In genomic region chr3:194497799-194498575, GRCh38 we compare ENCODE assay signal across 12 cellular contexts. TPM values are rescaled to one million over a fixed set of nuclear protein-coding genes. Genes with fewer than 3 reads are reported as not detected.
DNase-seq lines count a peak whose midpoint lies in the region; ATAC-seq lines count a peak whose summit lies in the region.
"Had no signal": no experiment of that assay in that cellular context is flagged by ENCODE, and none has a peak within 500 bp of the region (broad histone marks: within the 10 kb centered on the region; RNA-seq: fewer than 3 reads in every experiment).

No MANE protein-coding gene starts in this region.

- H3K4me3 Mint-ChIP-seq in stimulated activated effector memory CD8-positive, alpha-beta T cell treated with anti-CD3 and anti-CD28 coated beads, Interleukin-12 subunit alpha, Interleukin-12 subunit beta, amount 100 ng/mL, for 72 hours = no peak overlapping the region
- H3K4me3 Mint-ChIP-seq in activated CD4-positive, alpha-beta T cell treated with anti-CD3 and anti-CD28 coated beads, Interleukin-2, amount 10 ng/mL, durations not matched to agents 7 days and 5 days = no peak overlapping the region

- peaks cover 29% of the 10 kb centered on the region for H3K4me1 ChIP-seq in SJCRH30

- no peak overlapping the region for H3K27ac Mint-ChIP-seq in stimulated activated effector memory CD8-positive, alpha-beta T cell treated with anti-CD3 and anti-CD28 coated beads, Interleukin-12 subunit alpha, Interleukin-12 subunit beta, amount 100 ng/mL, for 72 hours
- no peak overlapping the region for H3K27ac Mint-ChIP-seq in activated CD4-positive, alpha-beta T cell treated with anti-CD3 and anti-CD28 coated beads, Interleukin-2, amount 10 ng/mL, durations not matched to agents 7 days and 5 days

- no peaks in the 10 kb centered on the region for H3K36me3 Mint-ChIP-seq in stimulated activated effector memory CD8-positive, alpha-beta T cell treated with anti-CD3 and anti-CD28 coated beads, Interleukin-12 subunit alpha, Interleukin-12 subunit beta, amount 100 ng/mL, for 72 hours
- H3K36me3 Mint-ChIP-seq in activated CD4-positive, alpha-beta T cell treated with anti-CD3 and anti-CD28 coated beads, Interleukin-2, amount 10 ng/mL, durations not matched to agents 7 days and 5 days (ENCODE audit: low read depth) = peaks cover 10% of the 10 kb centered on the region

- H3K9me3 Mint-ChIP-seq in stimulated activated effector memory CD8-positive, alpha-beta T cell treated with anti-CD3 and anti-CD28 coated beads, Interleukin-12 subunit alpha, Interleukin-12 subunit beta, amount 100 ng/mL, for 72 hours = no peaks in the 10 kb centered on the region
- H3K9me3 Mint-ChIP-seq in activated CD4-positive, alpha-beta T cell treated with anti-CD3 and anti-CD28 coated beads, Interleukin-2, amount 10 ng/mL, durations not matched to agents 7 days and 5 days = peaks cover 2% of the 10 kb centered on the region

- CTCF ChIA-PET in activated CD4-positive, alpha-beta T cell treated with anti-CD3 and anti-CD28 coated beads, Interleukin-2, amount 10 ng/mL, durations not matched to agents 7 days and 5 days (lab: Charles Lee) = interaction anchor here (0.7 to 1.6 kb wide), 4 partner anchors 11 to 40 kb away, joined by 3 to 6 read pairs (median 3); no protein-coding TSS in a partner anchor

- no peak overlapping the region for H3K27ac ChIP-seq in SJCRH30

- ATAC-seq in GM21576 (IDR thresholded peaks at IDR 0.05; ENCODE audit: unreplicated experiment) = peak; percentile 63
- ATAC-seq in stimulated activated effector memory CD8-positive, alpha-beta T cell treated with anti-CD3 and anti-CD28 coated beads, Interleukin-12 subunit alpha, Interleukin-12 subunit beta, amount 100 ng/mL, for 72 hours = peak; percentile 96
- ATAC-seq in HG03108 (IDR thresholded peaks at IDR 0.05; ENCODE audit: unreplicated experiment) = no peak

- DNase-seq in SJCRH30 (peak; percentile 24 to 47), left kidney (ENCODE audit: low read depth, low spot score) (peak; percentile 72), COR-L47 (lab: John Stamatoyannopoulos, UW) (no peak)
- DNase-seq in stimulated activated effector memory CD8-positive, alpha-beta T cell treated with anti-CD3 and anti-CD28 coated beads, Interleukin-12 subunit alpha, Interleukin-12 subunit beta, amount 100 ng/mL, for 72 hours (ENCODE audit: low spot score in 2 of 2) = no peak
- DNase-seq in activated CD4-positive, alpha-beta T cell treated with anti-CD3 and anti-CD28 coated beads, Interleukin-2, amount 10 ng/mL, durations not matched to agents 7 days and 5 days = no peak
- no peak for DNase-seq in stimulated activated CD4-positive, alpha-beta T cell treated with anti-CD3 and anti-CD28 coated beads, Interleukin-4, amount 100 ng/mL, for 24 hours
- DNase-seq: activated CD8-positive, alpha-beta memory T cell treated with anti-CD3 and anti-CD28 coated beads for 24 hours; cerebellar nuclear complex; NK-92 treated with Interleukin-12 subunit alpha and Interleukin-12 subunit beta, amount 100 ng/mL, for 24 hours; stimulated activated CD4-positive, alpha-beta T cell treated with anti-CD3 and anti-CD28 coated beads, Interleukin-12 subunit alpha, Interleukin-12 subunit beta, amount 100 ng/mL, for 4 hours had no signal

- H3K27me3 ChIP-seq in SJCRH30 = no peaks in the 10 kb centered on the region

- no peak overlapping the region for H3K4me3 ChIP-seq in SJCRH30

- H3K27me3 Mint-ChIP-seq in activated CD4-positive, alpha-beta T cell treated with anti-CD3 and anti-CD28 coated beads, Interleukin-2, amount 10 ng/mL, durations not matched to agents 7 days and 5 days = no peaks in the 10 kb centered on the region

- no peaks in the 10 kb centered on the region for H3K4me1 Mint-ChIP-seq in stimulated activated effector memory CD8-positive, alpha-beta T cell treated with anti-CD3 and anti-CD28 coated beads, Interleukin-12 subunit alpha, Interleukin-12 subunit beta, amount 100 ng/mL, for 72 hours
- H3K4me1 Mint-ChIP-seq in activated CD4-positive, alpha-beta T cell treated with anti-CD3 and anti-CD28 coated beads, Interleukin-2, amount 10 ng/mL, durations not matched to agents 7 days and 5 days = peaks cover 31% of the 10 kb centered on the region

- H3K9me3 ChIP-seq in SJCRH30 (replicated peaks) = no peaks in the 10 kb centered on the region

- POLR2A ChIA-PET in activated CD4-positive, alpha-beta T cell treated with anti-CD3 and anti-CD28 coated beads, Interleukin-2, amount 10 ng/mL, durations not matched to agents 7 days and 5 days (lab: Charles Lee) = no interaction called here

- H3K36me3 ChIP-seq in SJCRH30 = no peaks in the 10 kb centered on the region

RNA-seq across cellular contexts. Expression of gene ATP13A3, which starts 11.2 kb away (rescaled TPM):
- 129 and 155 TPM in 2 replicates for total RNA-seq in SJCRH30 (2014; rRNA removed; shearing (Covaris generic))
- total RNA-seq in activated CD4-positive, alpha-beta T cell treated with anti-CD3 and anti-CD28 coated beads, Interleukin-2, amount 10 ng/mL, durations not matched to agents 7 days and 5 days = 10 to 100 TPM; 59.2 to 73.8 TPM

Comparison
In these comparisons a context has a peak if more than half of its experiments do, and no peak if none do; other contexts are left out.
1. DNase-seq: peak in SJCRH30 (2 of 2) and left kidney (single experiment); none in stimulated activated effector memory CD8-positive, alpha-beta T cell treated with anti-CD3 and anti-CD28 coated beads, Interleukin-12 subunit alpha, Interleukin-12 subunit beta, amount 100 ng/mL, for 72 hours (0 of 2), activated CD4-positive, alpha-beta T cell treated with anti-CD3 and anti-CD28 coated beads, Interleukin-2, amount 10 ng/mL, durations not matched to agents 7 days and 5 days (single experiment), COR-L47 (single experiment) and stimulated activated CD4-positive, alpha-beta T cell treated with anti-CD3 and anti-CD28 coated beads, Interleukin-4, amount 100 ng/mL, for 24 hours (single experiment).